Comparison of ENCODE assay signal across 15 cellular contexts in genomic region chr14:85867450-85867849, GRCh38.
DNase-seq lines count a peak whose midpoint lies in the region; ATAC-seq, FAIRE-seq and TF ChIP-seq lines count a peak whose summit lies in the region.
"Had no signal": no experiment of that assay in that cellular context is flagged by ENCODE, and none has a peak within 500 bp of the region (broad histone marks: within the 10 kb centered on the region; RNA-seq: fewer than 3 reads in every experiment).

No MANE protein-coding gene starts in this region.

- TF ChIP-seq POLR2A in GM12878 (IDR thresholded peaks at IDR 0.05; ENCODE audit: low read depth, low read length): no peak

- H3K4me2 ChIP-seq in GM12878 (ENCODE audit: control insufficient read depth, insufficient read depth): no peak overlapping the region

- CTCF ChIA-PET in GM12878 (lab: Yijun Ruan, JAX): interaction anchor here (0.6 to 4.3 kb wide), 17 partner anchors 9 to 785 kb away, joined by 3 to 42 read pairs (median 3); no protein-coding TSS in a partner anchor

- peaks cover 9% of the 10 kb centered on the region for H3K27me3 Mint-ChIP-seq in osteocyte (ENCODE audit: unreplicated experiment)

- H3K4me3 ChIP-seq in GM12878: no peak overlapping the region
- H3K4me3 ChIP-seq in left lung: no peak overlapping the region
- H3K4me3 ChIP-seq: cardiac muscle cell had no signal

- H3K36me3 Mint-ChIP-seq in osteocyte (ENCODE audit: unreplicated experiment): no peaks in the 10 kb centered on the region
- H3K36me3 Mint-ChIP-seq: activated naive CD8-positive, alpha-beta T cell; mesothelial cell of epicardium had no signal

- BruUV-seq in GM12878 (replicated peaks; lab: Mats Ljungman, UMichigan): no TSS peak

- peak; percentile 53; the same call in 1 of the 3 replicates for ATAC-seq in GM12878
- no peak for ATAC-seq in left lung
- ATAC-seq in HG02884 (IDR thresholded peaks at IDR 0.05; ENCODE audit: unreplicated experiment): no peak
- ATAC-seq: effector memory CD8-positive, alpha-beta T cell had no signal

- no peaks in the 10 kb centered on the region for H4K20me1 ChIP-seq in GM12878 (ENCODE audit: control insufficient read depth, insufficient read depth)

- TF ChIP-seq RAD21 in GM12878 (IDR thresholded peaks at IDR 0.05; ENCODE audit: insufficient read depth, low read depth, low read length): peak; percentile 7; the same call in 1 of the 2 replicates

- TF ChIP-seq EP300 in GM12878 (IDR thresholded peaks at IDR 0.05; ENCODE audit: borderline replicate concordance in 1 of 2, control insufficient read depth in 1 of 2, low read depth in 2 of 2, low read length in 2 of 2): no peak

- RAD21 ChIA-PET in GM12878 (lab: Charles Lee; ENCODE audit: unreplicated experiment): interaction anchor here (0.9 to 1.9 kb wide), 3 partner anchors 169 to 188 kb away, joined by 3 to 10 read pairs (median 7); no protein-coding TSS in a partner anchor

- H3K27ac ChIP-seq in GM12878 (ENCODE audit: control insufficient read depth, insufficient read depth): no peak overlapping the region
- no peak overlapping the region for H3K27ac ChIP-seq in left lung
- H3K27ac ChIP-seq: cardiac muscle cell had no signal

- no peak overlapping the region for H3K4me3 Mint-ChIP-seq in osteocyte (ENCODE audit: unreplicated experiment)
- H3K4me3 Mint-ChIP-seq: activated naive CD8-positive, alpha-beta T cell; effector memory CD8-positive, alpha-beta T cell; mesothelial cell of epicardium had no signal

- POLR2A ChIA-PET in GM12878 (lab: Charles Lee): no interaction called here

- H3K36me3 ChIP-seq in GM12878 (ENCODE audit: control insufficient read depth in 2 of 2, insufficient read depth in 2 of 2, low read length in 1 of 2) (no peaks in the 10 kb centered on the region), left lung (no peaks in the 10 kb centered on the region)
- H3K36me3 ChIP-seq: cardiac muscle cell had no signal

- no peak overlapping the region for H2AFZ ChIP-seq in GM12878 (ENCODE audit: control insufficient read depth, low read depth, low read length)

- intact Hi-C loops in GM12878 (cut with micrococcal nuclease; ENCODE audit: unreplicated experiment): loop anchor here (5.0 kb wide), 2 partner anchors 170 to 190 kb away; no protein-coding TSS in a partner anchor
- intact Hi-C loops in left lung (cut with DNase I): no loop called here

- H3K4me1 ChIP-seq in GM12878 (ENCODE audit: control insufficient read depth, insufficient read depth, low read length) (no peaks in the 10 kb centered on the region), left lung (no peaks in the 10 kb centered on the region)

- no peak for FAIRE-seq in GM12878 (lab: Jason Lieb, UNC)

- DNase-seq in NCI-H524 (lab: John Stamatoyannopoulos, UW) (peak; percentile 12 to 26), NCI-H524 treated with DMSO at 0.1 percent for 48 hours (lab: John Stamatoyannopoulos, UW) (no peak), NAMALWA (ENCODE audit: low spot score) (peak; percentile 6), GM12878 (ENCODE audit: low read depth, low spot score) (no peak), osteocyte (ENCODE audit: extremely low spot score, unreplicated experiment) (no peak), left lung (no peak), SIG-M5 treated with dmso at 0.1 percent for 504 hours (lab: John Stamatoyannopoulos, UW; ENCODE audit: unreplicated experiment) (no peak)
- DNase-seq: effector memory CD8-positive, alpha-beta T cell; foreskin fibroblast; occipital lobe; stimulated activated naive CD4-positive, alpha-beta T cell had no signal

- no peak overlapping the region for H3K9ac ChIP-seq in GM12878 (ENCODE audit: control insufficient read depth, insufficient read depth, low read length)

- H3K9me3 Mint-ChIP-seq in osteocyte (ENCODE audit: unreplicated experiment): no peaks in the 10 kb centered on the region
- H3K9me3 Mint-ChIP-seq: effector memory CD8-positive, alpha-beta T cell had no signal

- H3K4me1 Mint-ChIP-seq in osteocyte (ENCODE audit: unreplicated experiment): no peaks in the 10 kb centered on the region
- H3K4me1 Mint-ChIP-seq: mesothelial cell of epicardium had no signal

- SMC1A ChIA-PET in GM12878 (lab: Charles Lee; ENCODE audit: uncharacterized antibody, unreplicated experiment): interaction anchor here (0.6 to 2.5 kb wide), 8 partner anchors 13 to 196 kb away, joined by 3 to 12 read pairs (median 4); no protein-coding TSS in a partner anchor

- H3K27ac Mint-ChIP-seq in osteocyte (ENCODE audit: unreplicated experiment): no peak overlapping the region
- H3K27ac Mint-ChIP-seq: activated naive CD8-positive, alpha-beta T cell; effector memory CD8-positive, alpha-beta T cell; mesothelial cell of epicardium had no signal

- H3K27me3 ChIP-seq in GM12878 (replicated peaks in 1 of 2; ENCODE audit: control insufficient read depth in 2 of 2, insufficient read depth in 2 of 2, low read length in 1 of 2): no peaks in the 10 kb centered on the region
- H3K27me3 ChIP-seq in left lung: no peaks in the 10 kb centered on the region
- H3K27me3 ChIP-seq: cardiac muscle cell had no signal

- WGBS in GM12878 (ENCODE audit: insufficient coverage, insufficient replicate concordance, low lambda C conversion rate, missing lambda C conversion rate): 34% methylated on average over 4 of the region's 4 CpGs

- H3K9me3 ChIP-seq in GM12878 (replicated peaks; ENCODE audit: control insufficient read depth, insufficient read depth, low read length): no peaks in the 10 kb centered on the region
- H3K9me3 ChIP-seq in left lung: no peaks in the 10 kb centered on the region

- H3K79me2 ChIP-seq in GM12878 (ENCODE audit: control insufficient read depth, insufficient read depth, low read length): no peaks in the 10 kb centered on the region

- TF ChIP-seq CTCF in GM12878 (IDR thresholded peaks at IDR 0.05 in 2 of 3, conservative IDR thresholded peaks at IDR 0.05 in 1 of 3; ENCODE audit: control insufficient read depth in 2 of 3, extremely low read depth in 1 of 3, insufficient read depth in 1 of 3, low read depth in 3 of 3, low read length in 3 of 3): no peak; a peak in 1 of 6 replicates
- TF ChIP-seq CTCF in osteocyte (IDR thresholded peaks at IDR 0.05): peak; percentile 17
- no peak for TF ChIP-seq CTCF in left lung (IDR thresholded peaks at IDR 0.05)

- in situ Hi-C loops in GM12878 (cut with MboI): no loop called here

TF ChIP-seq in GM12878, 131 proteins besides CTCF, POLR2A, EP300 and RAD21 (continues in another document):
- no peak for TF ChIP-seq ZNF687 (IDR thresholded peaks at IDR 0.05)
- no peak for TF ChIP-seq BCLAF1 (IDR thresholded peaks at IDR 0.05)
- TF ChIP-seq ZSCAN29 (IDR thresholded peaks at IDR 0.05): no peak
- TF ChIP-seq ETV6 (conservative IDR thresholded peaks at IDR 0.05 in 1 of 2, IDR thresholded peaks at IDR 0.05 in 1 of 2; ENCODE audit: borderline replicate concordance in 1 of 2, low read depth in 1 of 2): no peak
- TF ChIP-seq KDM1A (IDR thresholded peaks at IDR 0.05; ENCODE audit: borderline replicate concordance): no peak
- no peak for TF ChIP-seq NFXL1 (IDR thresholded peaks at IDR 0.05; ENCODE audit: borderline replicate concordance)

Comparison
In these comparisons a context has a peak if more than half of its experiments do, and no peak if none do; other contexts are left out.
1. DNase-seq: peak in NCI-H524 (2 of 2) and NAMALWA (single experiment); none in NCI-H524 treated with DMSO at 0.1 percent for 48 hours (single experiment), GM12878 (single experiment), osteocyte (single experiment), left lung (0 of 2) and SIG-M5 treated with dmso at 0.1 percent for 504 hours (single experiment).